ENCODE assay signal across 28 cellular contexts in genomic region chr10:127433951-127434350, GRCh38.
"Had no signal": no experiment of that assay in that cellular context is flagged by ENCODE, and none has a peak within 500 bp of the region (broad histone marks: within the 10 kb centered on the region; RNA-seq: fewer than 3 reads in every experiment).

No MANE protein-coding gene starts in this region.

- H3K27ac Mint-ChIP-seq: activated CD4-positive, alpha-beta T cell treated with anti-CD3 and anti-CD28 coated beads for 36 hours; activated CD8-positive, alpha-beta memory T cell treated with anti-CD3 and anti-CD28 coated beads, Interleukin-2, amount 10 ng/mL, durations not matched to agents 7 days and 5 days; activated CD8-positive, alpha-beta T cell treated with anti-CD3 and anti-CD28 coated beads, Interleukin-2, amount 10 ng/mL, durations not matched to agents 7 days and 5 days; activated naive CD8-positive, alpha-beta T cell treated with anti-CD3 and anti-CD28 coated beads, Interleukin-2, amount 50 U/mL, for 24 hours; activated T-helper 2 cell treated with anti-CD3 and anti-CD28 coated beads, Interferon-gamma antibody, Interleukin-2, Interleukin-4, amounts not matched to agents 10 μg/mL and 5 μg/mL and 100 μg/mL, durations not matched to agents 14 hours and 24 hours and 36 hours; immature natural killer cell; naive thymus-derived CD8-positive, alpha-beta T cell; stimulated activated effector memory CD8-positive, alpha-beta T cell treated with anti-CD3 and anti-CD28 coated beads, Interleukin-12 subunit alpha, Interleukin-12 subunit beta, amount 100 ng/mL, for 72 hours; stimulated activated naive CD8-positive, alpha-beta T cell treated with anti-CD3 and anti-CD28 coated beads, Interleukin-15, Interleukin-2, amounts not matched to agents 100 ng/mL and 50 ng/mL, for 24 hours; T-cell had no signal

- DNase-seq: activated CD4-positive, alpha-beta T cell treated with anti-CD3 and anti-CD28 coated beads for 36 hours; activated CD4-positive, CD25-positive, alpha-beta regulatory T cell; activated CD8-positive, alpha-beta memory T cell treated with anti-CD3 and anti-CD28 coated beads, Interleukin-2, amount 10 ng/mL, durations not matched to agents 7 days and 5 days; activated CD8-positive, alpha-beta T cell treated with anti-CD3 and anti-CD28 coated beads, Interleukin-2, amount 10 ng/mL, durations not matched to agents 7 days and 5 days; activated naive CD8-positive, alpha-beta T cell treated with anti-CD3 and anti-CD28 coated beads, Interleukin-2, amount 50 U/mL, for 24 hours; activated T-cell treated with anti-CD3 and anti-CD28 coated beads, Interleukin-2, amount 50 U/mL, for 48 hours; colonic mucosa; dorsolateral prefrontal cortex; effector memory CD4-positive, alpha-beta T cell; erythroblast; foreskin fibroblast; head of caudate nucleus; hypothalamus; immature natural killer cell; kidney; left colon; naive thymus-derived CD8-positive, alpha-beta T cell; posterior cingulate gyrus; right lobe of liver; stimulated activated CD4-positive, alpha-beta T cell treated with anti-CD3 and anti-CD28 coated beads, Interleukin-12 subunit alpha, Interleukin-12 subunit beta, amount 100 ng/mL, for 4 hours; stimulated activated CD4-positive, alpha-beta T cell treated with anti-CD3 and anti-CD28 coated beads, Interleukin-4, amount 100 ng/mL, for 1 hour; T-cell; upper lobe of left lung had no signal

- H3K36me3 Mint-ChIP-seq: activated CD8-positive, alpha-beta memory T cell treated with anti-CD3 and anti-CD28 coated beads, Interleukin-2, amount 10 ng/mL, durations not matched to agents 7 days and 5 days; activated naive CD4-positive, alpha-beta T cell treated with anti-CD3 and anti-CD28 coated beads, Interleukin-2, amount 50 U/mL, for 24 hours; immature natural killer cell; naive thymus-derived CD8-positive, alpha-beta T cell; stimulated activated effector memory CD8-positive, alpha-beta T cell treated with anti-CD3 and anti-CD28 coated beads, Interleukin-12 subunit alpha, Interleukin-12 subunit beta, amount 100 ng/mL, for 72 hours; T-cell had no signal

- H3K27me3 Mint-ChIP-seq: activated CD4-positive, alpha-beta T cell treated with anti-CD3 and anti-CD28 coated beads for 36 hours; activated CD8-positive, alpha-beta memory T cell treated with anti-CD3 and anti-CD28 coated beads, Interleukin-2, amount 10 ng/mL, durations not matched to agents 7 days and 5 days; activated naive CD4-positive, alpha-beta T cell treated with anti-CD3 and anti-CD28 coated beads, Interleukin-2, amount 50 U/mL, for 24 hours; activated naive CD8-positive, alpha-beta T cell treated with anti-CD3 and anti-CD28 coated beads, Interleukin-2, amount 50 U/mL, for 24 hours; central memory CD8-positive, alpha-beta T cell; stimulated activated naive CD8-positive, alpha-beta T cell treated with anti-CD3 and anti-CD28 coated beads, Interleukin-15, Interleukin-2, amounts not matched to agents 100 ng/mL and 50 ng/mL, for 24 hours; T-cell had no signal

- H3K4me1 Mint-ChIP-seq: activated CD4-positive, alpha-beta T cell treated with anti-CD3 and anti-CD28 coated beads for 36 hours; activated CD8-positive, alpha-beta memory T cell treated with anti-CD3 and anti-CD28 coated beads, Interleukin-2, amount 10 ng/mL, durations not matched to agents 7 days and 5 days; activated naive CD8-positive, alpha-beta T cell treated with anti-CD3 and anti-CD28 coated beads, Interleukin-2, amount 50 U/mL, for 24 hours; central memory CD8-positive, alpha-beta T cell; stimulated activated effector memory CD8-positive, alpha-beta T cell treated with anti-CD3 and anti-CD28 coated beads, Interleukin-12 subunit alpha, Interleukin-12 subunit beta, amount 100 ng/mL, for 72 hours had no signal

- H3K4me3 Mint-ChIP-seq: activated CD4-positive, alpha-beta T cell treated with anti-CD3 and anti-CD28 coated beads for 36 hours; activated CD8-positive, alpha-beta memory T cell treated with anti-CD3 and anti-CD28 coated beads, Interleukin-2, amount 10 ng/mL, durations not matched to agents 7 days and 5 days; activated CD8-positive, alpha-beta T cell treated with anti-CD3 and anti-CD28 coated beads, Interleukin-2, amount 10 ng/mL, durations not matched to agents 7 days and 5 days; activated naive CD4-positive, alpha-beta T cell treated with anti-CD3 and anti-CD28 coated beads, Interleukin-2, amount 50 U/mL, for 24 hours; activated naive CD8-positive, alpha-beta T cell treated with anti-CD3 and anti-CD28 coated beads, Interleukin-2, amount 50 U/mL, for 24 hours; central memory CD8-positive, alpha-beta T cell; immature natural killer cell; naive thymus-derived CD8-positive, alpha-beta T cell; stimulated activated effector memory CD8-positive, alpha-beta T cell treated with anti-CD3 and anti-CD28 coated beads, Interleukin-12 subunit alpha, Interleukin-12 subunit beta, amount 100 ng/mL, for 72 hours; stimulated activated naive CD8-positive, alpha-beta T cell treated with anti-CD3 and anti-CD28 coated beads, Interleukin-15, Interleukin-2, amounts not matched to agents 100 ng/mL and 50 ng/mL, for 24 hours; T-cell had no signal

- H3K9me3 Mint-ChIP-seq: activated naive CD4-positive, alpha-beta T cell treated with anti-CD3 and anti-CD28 coated beads, Interleukin-2, amount 50 U/mL, for 24 hours; activated naive CD8-positive, alpha-beta T cell treated with anti-CD3 and anti-CD28 coated beads, Interleukin-2, amount 50 U/mL, for 24 hours; activated T-helper 2 cell treated with anti-CD3 and anti-CD28 coated beads, Interferon-gamma antibody, Interleukin-2, Interleukin-4, amounts not matched to agents 10 μg/mL and 5 μg/mL and 100 μg/mL, durations not matched to agents 14 hours and 24 hours and 36 hours; central memory CD8-positive, alpha-beta T cell; immature natural killer cell; stimulated activated effector memory CD8-positive, alpha-beta T cell treated with anti-CD3 and anti-CD28 coated beads, Interleukin-12 subunit alpha, Interleukin-12 subunit beta, amount 100 ng/mL, for 72 hours; stimulated activated naive CD8-positive, alpha-beta T cell treated with anti-CD3 and anti-CD28 coated beads, Interleukin-15, Interleukin-2, amounts not matched to agents 100 ng/mL and 50 ng/mL, for 24 hours; T-cell had no signal
